Comparison of ENCODE assay signal across 9 cellular contexts in the genomic region with DNA sequence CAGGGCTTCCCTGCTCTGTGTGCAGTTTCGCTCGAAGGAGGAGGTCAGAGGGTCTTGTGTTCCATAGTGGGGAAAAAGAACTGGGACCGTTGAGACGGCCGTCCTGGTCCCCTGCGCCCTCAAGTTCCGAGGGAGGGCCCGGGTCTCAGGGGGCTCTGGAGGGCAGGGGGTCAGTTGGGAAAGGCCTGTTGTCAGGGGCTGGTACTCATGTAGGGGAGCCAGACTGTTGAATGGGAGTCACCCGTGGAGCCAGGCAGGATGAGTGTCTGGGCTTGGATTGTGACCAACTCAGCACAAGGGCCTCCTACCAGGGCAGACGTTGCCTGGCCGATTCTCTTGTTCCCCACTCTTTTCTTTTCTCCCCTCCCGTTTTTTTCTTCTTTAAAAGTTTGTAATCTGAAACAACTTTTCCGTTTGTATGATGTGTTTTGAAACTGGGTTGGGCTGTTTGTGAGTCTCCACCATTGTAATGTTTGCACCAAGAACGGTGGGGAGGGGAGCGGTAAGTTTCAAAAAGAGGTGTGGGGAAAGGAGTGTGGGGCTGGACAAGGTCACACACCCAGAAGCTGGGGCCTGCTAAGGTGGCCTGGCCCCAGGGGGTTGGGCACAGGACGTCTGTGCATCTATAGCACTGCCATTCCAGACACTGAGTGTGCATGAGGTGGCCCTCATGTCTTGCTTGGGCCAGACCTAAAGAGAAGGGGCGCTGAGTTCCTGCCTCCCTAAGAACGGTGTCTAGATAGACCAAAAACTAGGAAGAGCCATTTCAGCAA. TPM values are rescaled to one million over a fixed set of nuclear protein-coding genes. Genes with fewer than 3 reads are reported as not detected.
DNase-seq lines count a peak whose midpoint lies in the region; ATAC-seq, FAIRE-seq and TF ChIP-seq lines count a peak whose summit lies in the region.
"Had no signal": no experiment of that assay in that cellular context is flagged by ENCODE, and none has a peak within 500 bp of the region (broad histone marks: within the 10 kb centered on the region; RNA-seq: fewer than 3 reads in every experiment).

No MANE protein-coding gene starts in this region.

- 0 out of 2 replicates have a peak, but pooled peaks cover 15% of the 10 kb centered on the region for H3F3A ChIP-seq in OCI-LY1 (ENCODE audit: insufficient read depth, low read length)

- peaks cover 65% of the 10 kb centered on the region for H3K4me1 ChIP-seq in OCI-LY1 (ENCODE audit: insufficient read depth, low read length, severe bottlenecking)
- H3K4me1 ChIP-seq in spleen: peaks cover 5 to 71% (median 48%) of the 10 kb centered on the region in 6 donors

- H3K4me3 ChIP-seq in OCI-LY1 (ENCODE audit: low read depth, low read length, poor library complexity, severe bottlenecking) (peak overlapping the region; percentile 91), astrocyte of the spinal cord (ENCODE audit: low read depth, low read length) (peak overlapping the region; percentile 63), iPS-18c (ENCODE audit: insufficient read depth, low read depth, low read length) (peak overlapping the region; percentile 86), spleen (peak overlapping the region; percentile 68 to 95 (median 85))

- no peaks in the 10 kb centered on the region for H4K20me1 ChIP-seq in OCI-LY1 (ENCODE audit: insufficient read depth, low read length)

- H3K9ac ChIP-seq in OCI-LY1 (ENCODE audit: low read length): peak overlapping the region; percentile 84

- 0 out of 2 replicates have a peak, but pooled peaks cover 7% of the 10 kb centered on the region for H3K79me2 ChIP-seq in OCI-LY1 (ENCODE audit: insufficient read depth, low read length)

- 11 to 20% (median 14%) methylated on average over 17 to 18 of the region's 18 CpGs for WGBS in spleen, 5 donors

- H3K27me3 ChIP-seq in OCI-LY1 (ENCODE audit: insufficient read depth, low read length): no peaks in the 10 kb centered on the region
- no peaks in the 10 kb centered on the region for H3K27me3 ChIP-seq in spleen (replicated peaks in 1 of 7)

- H2AFZ ChIP-seq in OCI-LY1 (ENCODE audit: low read length): no peak overlapping the region

- TF ChIP-seq POLR2A in spleen (IDR thresholded peaks at IDR 0.05): no peak

- intact Hi-C loops in spleen (cut with DNase I; ENCODE audit: low total_unique reads): no loop called here

- peak; percentile 6 for ATAC-seq in GM18511 (IDR thresholded peaks at IDR 0.05; ENCODE audit: unreplicated experiment)
- no peak for ATAC-seq in GM21528 (IDR thresholded peaks at IDR 0.05; ENCODE audit: low FRiP score, unreplicated experiment)
- ATAC-seq in GM21360 (IDR thresholded peaks at IDR 0.05; ENCODE audit: unreplicated experiment): no peak

- no peak for FAIRE-seq in D721Med (lab: Jason Lieb, UNC)
- FAIRE-seq: TTC549 had no signal

- DNase-seq in astrocyte of the spinal cord (ENCODE audit: low read depth, low spot score) (peak; percentile 67), spleen (no peak), D721Med (ENCODE audit: insufficient read length, low spot score) (no peak)

- H3K4me2 ChIP-seq in OCI-LY1 (ENCODE audit: low read length): peak overlapping the region; percentile 87

- H3K9me2 ChIP-seq in OCI-LY1 (ENCODE audit: low read depth, low read length): no peaks in the 10 kb centered on the region

- H3K27ac ChIP-seq in OCI-LY1 (ENCODE audit: low read depth, low read length, poor library complexity, severe bottlenecking) (peak overlapping the region; percentile 81), spleen (peak overlapping the region; percentile 90 to 97 (median 96))

- H3K9me3 ChIP-seq in OCI-LY1 (ENCODE audit: low read length) (no peaks in the 10 kb centered on the region), iPS-18c (ENCODE audit: control insufficient read depth, insufficient read depth, low read length) (no peaks in the 10 kb centered on the region), spleen (no peaks in the 10 kb centered on the region)

- peaks cover 4% of the 10 kb centered on the region; the same call in 1 of the 2 replicates for H3K36me3 ChIP-seq in OCI-LY1 (ENCODE audit: insufficient read depth, low read length)
- no peaks in the 10 kb centered on the region for H3K36me3 ChIP-seq in spleen

- in situ Hi-C loops in astrocyte of the spinal cord (cut with HindIII; ENCODE audit: low sequenced_read_pairs): no loop called here

- TF ChIP-seq CTCF in OCI-LY1 (IDR thresholded peaks at IDR 0.05; ENCODE audit: low read length): no peak
- no peak for TF ChIP-seq CTCF in astrocyte of the spinal cord (IDR thresholded peaks at IDR 0.05; ENCODE audit: low read depth, low read length)
- no peak for TF ChIP-seq CTCF in spleen (IDR thresholded peaks at IDR 0.05 in 8 of 11, conservative IDR thresholded peaks at IDR 0.05 in 3 of 11)
- TF ChIP-seq CTCF in D721Med (IDR thresholded peaks at IDR 0.05; ENCODE audit: insufficient read depth, missing control alignments): no peak

RNA-seq across cellular contexts. Expression of a gene that starts 1.1 kb away (rescaled TPM):
- total RNA-seq in spleen: 10 to 100 TPM; 42.4 to 92.0 (median 48.6) TPM
- 10 to 100 TPM; 27.6 to 38.3 (median 32.8) TPM for polyA plus RNA-seq in spleen
